ENCODE assay signal across 8 cellular contexts in the genomic region with DNA sequence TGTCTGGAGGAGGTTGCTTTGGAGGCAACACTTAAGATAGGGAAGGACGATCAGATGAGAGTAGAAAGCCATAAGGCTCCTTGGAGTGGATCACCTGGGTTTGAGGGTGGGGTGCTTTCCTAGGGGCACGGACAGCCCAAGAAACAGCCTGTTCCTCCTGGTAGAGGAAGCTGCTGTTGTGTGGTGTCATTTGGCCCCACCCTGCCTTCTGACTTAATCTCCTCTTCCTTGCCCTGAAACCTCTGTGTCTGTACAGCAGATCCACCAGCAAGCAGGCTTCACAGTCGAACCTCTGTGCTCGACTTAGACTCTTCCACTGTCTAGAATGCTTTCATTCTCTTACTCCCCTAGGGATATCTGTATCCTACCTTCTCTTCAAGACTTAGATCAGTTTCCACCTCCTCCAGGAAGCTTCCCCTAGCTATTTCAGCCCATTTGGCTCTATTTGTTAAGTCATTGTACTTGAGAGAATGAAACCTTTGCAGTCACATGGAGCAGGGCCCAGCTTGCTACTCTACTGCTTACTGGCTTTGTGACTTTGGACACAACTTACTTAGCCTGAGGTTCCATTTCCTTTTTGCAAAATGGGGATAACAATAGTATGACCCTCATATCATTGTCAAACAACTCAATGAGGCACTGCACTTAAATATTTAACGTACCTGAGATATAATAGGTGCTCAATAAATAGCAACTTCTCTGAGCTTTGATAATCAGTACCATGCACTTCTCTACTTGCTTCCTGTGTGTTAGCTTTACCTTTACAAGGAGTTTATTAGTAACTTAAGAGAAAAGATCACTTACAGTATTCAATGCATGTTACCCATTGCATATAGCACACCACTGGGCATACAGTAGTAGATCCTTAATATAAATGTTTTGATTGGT. TPM values are rescaled to one million over a fixed set of nuclear protein-coding genes. Genes with fewer than 3 reads are reported as not detected.
DNase-seq lines count a peak whose midpoint lies in the region; ATAC-seq, FAIRE-seq and TF ChIP-seq lines count a peak whose summit lies in the region.

No MANE protein-coding gene starts in this region.

- H3K4me1 ChIP-seq in OCI-LY7 (ENCODE audit: insufficient read depth, low read length, poor library complexity, severe bottlenecking) (peaks cover 48% of the 10 kb centered on the region), GM12878 (ENCODE audit: control insufficient read depth, insufficient read depth, low read length) (peaks cover 22% of the 10 kb centered on the region), prostate gland (replicated peaks) (peaks cover 3% of the 10 kb centered on the region), A673 (ENCODE audit: insufficient read depth, low read length, poor library complexity, severe bottlenecking) (peaks cover 11% of the 10 kb centered on the region)

- FAIRE-seq in GM12878 (lab: Jason Lieb, UNC), result no peak

- H3K27ac ChIP-seq in OCI-LY7 (ENCODE audit: low read depth, low read length, poor library complexity, severe bottlenecking) (peak overlapping the region; percentile 39), GM12878 (ENCODE audit: control insufficient read depth, insufficient read depth) (no peak overlapping the region), prostate gland (peak overlapping the region in 1 of 2 donors; percentile 91), A673 (ENCODE audit: low read depth, low read length, poor library complexity, severe bottlenecking) (no peak overlapping the region)

- H3K79me2 ChIP-seq in OCI-LY7 (ENCODE audit: insufficient read depth, low read depth, low read length) (no peaks in the 10 kb centered on the region; the same call in 1 of the 2 replicates), GM12878 (ENCODE audit: control insufficient read depth, insufficient read depth, low read length) (no peaks in the 10 kb centered on the region; the same call in 1 of the 2 replicates)

- TF ChIP-seq CTCF in GM12864 (IDR thresholded peaks at IDR 0.05; ENCODE audit: low read depth, low read length, missing control alignments) (no peak), OCI-LY7 (conservative IDR thresholded peaks at IDR 0.05; ENCODE audit: low read length) (no peak), GM12878 (IDR thresholded peaks at IDR 0.05 in 2 of 3, conservative IDR thresholded peaks at IDR 0.05 in 1 of 3; ENCODE audit: control insufficient read depth in 2 of 3, extremely low read depth in 1 of 3, insufficient read depth in 1 of 3, low read depth in 3 of 3, low read length in 3 of 3) (no peak), prostate gland (IDR thresholded peaks at IDR 0.05) (no peak), A673 (conservative IDR thresholded peaks at IDR 0.05; ENCODE audit: low read depth, low read length) (no peak)

- RAD21 ChIA-PET in GM12878 (lab: Charles Lee; ENCODE audit: unreplicated experiment), result interaction anchor here (1.0 to 1.7 kb wide), 2 partner anchors 134 to 328 kb away, joined by 4 to 6 read pairs; no protein-coding TSS in a partner anchor

- H4K20me1 ChIP-seq in OCI-LY7 (ENCODE audit: insufficient read depth, low read length), result no peaks in the 10 kb centered on the region
- H4K20me1 ChIP-seq in GM12878 (ENCODE audit: control insufficient read depth, insufficient read depth), result no peaks in the 10 kb centered on the region

- H3K9me2 ChIP-seq in OCI-LY7 (ENCODE audit: insufficient read depth, low read length), result no peaks in the 10 kb centered on the region

- peak overlapping the region; percentile 86 to 98 (median 97) for H3K27ac Mint-ChIP-seq in naive thymus-derived CD8-positive, alpha-beta T cell

- SMC1A ChIA-PET in GM12878 (lab: Charles Lee; ENCODE audit: uncharacterized antibody, unreplicated experiment), result interaction anchor here (0.6 to 8.8 kb wide), 5 partner anchors 10 to 75 kb away, joined by 3 to 67 read pairs (median 4); no protein-coding TSS in a partner anchor

- no peak for DNase-seq in GM12864 (ENCODE audit: low read depth)
- DNase-seq in OCI-LY7 (ENCODE audit: low spot score), result peak; percentile 74
- no peak for DNase-seq in GM12878 (ENCODE audit: low read depth, low spot score)
- peak in 9 of 10 donors; percentile 22 to 71 (median 43) for DNase-seq in naive thymus-derived CD8-positive, alpha-beta T cell
- DNase-seq in prostate gland (ENCODE audit: low spot score), result no peak
- DNase-seq in A673 (ENCODE audit: low spot score), result no peak

- BruUV-seq in OCI-LY7 (replicated peaks; lab: Mats Ljungman, UMichigan) (no TSS peak), GM12878 (replicated peaks; lab: Mats Ljungman, UMichigan) (no TSS peak), A673 (replicated peaks; lab: Mats Ljungman, UMichigan) (no TSS peak)

- H2AFZ ChIP-seq in OCI-LY7 (ENCODE audit: low read length) (peak overlapping the region; percentile 90; the same call in 1 of the 2 replicates), GM12878 (ENCODE audit: control insufficient read depth, low read depth, low read length) (no peak overlapping the region; the same call in 1 of the 2 replicates)

- no peak for TF ChIP-seq POLR2A in GM12878 (IDR thresholded peaks at IDR 0.05; ENCODE audit: low read depth, low read length)
- no peak for TF ChIP-seq POLR2A in prostate gland (IDR thresholded peaks at IDR 0.05)

- peak overlapping the region; percentile 89 for H3K4me2 ChIP-seq in OCI-LY7 (ENCODE audit: low read length)
- H3K4me2 ChIP-seq in GM12878 (ENCODE audit: control insufficient read depth, insufficient read depth), result peak overlapping the region; percentile 97; the same call in 1 of the 2 replicates

- CTCF ChIA-PET in OCI-LY7 (lab: Charles Lee; ENCODE audit: unreplicated experiment), result interaction anchor here (1.2 kb wide), 1 partner anchor 9 kb away, joined by 4 read pairs; no protein-coding TSS in a partner anchor
- CTCF ChIA-PET in GM12878 (lab: Yijun Ruan, JAX), result interaction anchor here (0.7 to 11.0 kb wide), 4 partner anchors 9 to 328 kb away, joined by 3 to 62 read pairs (median 4); no protein-coding TSS in a partner anchor
- CTCF ChIA-PET in A673 (lab: Charles Lee), result no interaction called here

- peaks cover 0 to 10% (median 7%) of the 10 kb centered on the region in 5 donors for H3K27me3 Mint-ChIP-seq in naive thymus-derived CD8-positive, alpha-beta T cell

- in situ Hi-C loops in GM12878 (cut with MboI), result no loop called here

- no peak for TF ChIP-seq RAD21 in GM12878 (IDR thresholded peaks at IDR 0.05; ENCODE audit: insufficient read depth, low read depth, low read length)

- no peaks in the 10 kb centered on the region for H3K9me3 ChIP-seq in OCI-LY7 (ENCODE audit: low read length)
- H3K9me3 ChIP-seq in GM12878 (replicated peaks; ENCODE audit: control insufficient read depth, insufficient read depth, low read length), result no peaks in the 10 kb centered on the region
- no peaks in the 10 kb centered on the region for H3K9me3 ChIP-seq in prostate gland
- H3K9me3 ChIP-seq in A673 (ENCODE audit: low read depth, low read length, poor library complexity, severe bottlenecking), result no peaks in the 10 kb centered on the region

- H3K27me3 ChIP-seq in GM12878 (replicated peaks in 1 of 2; ENCODE audit: control insufficient read depth in 2 of 2, insufficient read depth in 2 of 2, low read length in 1 of 2), result peaks cover 0 to 4% of the 10 kb centered on the region in 2 experiments; a peak in 2 of 4 replicates
- no peaks in the 10 kb centered on the region for H3K27me3 ChIP-seq in prostate gland (replicated peaks; ENCODE audit: insufficient read depth)
- H3K27me3 ChIP-seq in A673 (replicated peaks; ENCODE audit: insufficient read depth, low read depth, low read length, poor library complexity), result no peaks in the 10 kb centered on the region

- TF ChIP-seq EP300 in GM12878 (IDR thresholded peaks at IDR 0.05; ENCODE audit: borderline replicate concordance in 1 of 2, control insufficient read depth in 1 of 2, low read depth in 2 of 2, low read length in 2 of 2), result no peak

- no peak overlapping the region for H3K9ac ChIP-seq in GM12878 (ENCODE audit: control insufficient read depth, insufficient read depth, low read length)

- H3K36me3 Mint-ChIP-seq in naive thymus-derived CD8-positive, alpha-beta T cell, result no peaks in the 10 kb centered on the region

- H3K36me3 ChIP-seq in OCI-LY7 (ENCODE audit: insufficient read depth, low read length), result no peaks in the 10 kb centered on the region
- H3K36me3 ChIP-seq in GM12878 (ENCODE audit: control insufficient read depth in 2 of 2, insufficient read depth in 2 of 2, low read length in 1 of 2), result no peaks in the 10 kb centered on the region
- H3K36me3 ChIP-seq in prostate gland, result no peaks in the 10 kb centered on the region
- no peaks in the 10 kb centered on the region for H3K36me3 ChIP-seq in A673 (ENCODE audit: insufficient read depth, low read length, poor library complexity, severe bottlenecking)

- intact Hi-C loops in OCI-LY7 (cut with micrococcal nuclease; ENCODE audit: unreplicated experiment) (loop anchor here (5.0 to 10.0 kb wide), 2 partner anchors 355 to 712 kb away; partner anchors contain the start of gene SMC3), GM12878 (cut with micrococcal nuclease; ENCODE audit: unreplicated experiment) (loop anchor here (5.0 kb wide), 1 partner anchor 75 kb away; no protein-coding TSS in a partner anchor), prostate gland (cut with DNase I) (loop anchor here (10.0 kb wide), 1 partner anchor 352 kb away; the partner anchor contains the start of gene SMC3), A673 (cut with micrococcal nuclease; ENCODE audit: unreplicated experiment) (no loop called here)

- peaks cover 0 to 2% (median 0%) of the 10 kb centered on the region in 9 donors for H3K9me3 Mint-ChIP-seq in naive thymus-derived CD8-positive, alpha-beta T cell

- H3K4me3 Mint-ChIP-seq in naive thymus-derived CD8-positive, alpha-beta T cell, result peak overlapping the region; percentile 85 to 98 (median 94)

- peak overlapping the region; percentile 69 for H3K4me3 ChIP-seq in GM12864 (ENCODE audit: low read depth, low read length)
- H3K4me3 ChIP-seq in OCI-LY7 (ENCODE audit: low read depth, low read length, poor library complexity, severe bottlenecking), result peak overlapping the region; percentile 79
- no peak overlapping the region for H3K4me3 ChIP-seq in GM12878
- no peak overlapping the region for H3K4me3 ChIP-seq in prostate gland
- no peak overlapping the region for H3K4me3 ChIP-seq in A673 (ENCODE audit: low read depth, low read length, poor library complexity, severe bottlenecking)

- H3K4me1 Mint-ChIP-seq in naive thymus-derived CD8-positive, alpha-beta T cell, result peaks cover 28 to 59% (median 40%) of the 10 kb centered on the region in 4 donors

- ATAC-seq in GM12878, result no peak
- peak; percentile 15 to 43 for ATAC-seq in naive thymus-derived CD8-positive, alpha-beta T cell
- ATAC-seq in HG02973 (IDR thresholded peaks at IDR 0.05; ENCODE audit: unreplicated experiment), result no peak
- ATAC-seq in GM19467 (IDR thresholded peaks at IDR 0.05; ENCODE audit: unreplicated experiment), result no peak

- 33% methylated on average over 5 of the region's 5 CpGs for WGBS in GM12878 (ENCODE audit: insufficient coverage, insufficient replicate concordance, low lambda C conversion rate, missing lambda C conversion rate)
- WGBS in prostate gland, result 83% methylated on average over 5 of the region's 5 CpGs

- POLR2A ChIA-PET in OCI-LY7 (lab: Charles Lee), result interaction anchor here (0.6 to 3.5 kb wide), 9 partner anchors 10 to 289 kb away, joined by 3 to 21 read pairs (median 4); partner anchors contain the start of gene SMNDC1
- POLR2A ChIA-PET in GM12878 (lab: Charles Lee), result interaction anchor here (1.0 kb wide), 1 partner anchor 11 kb away, joined by 3 read pairs; no protein-coding TSS in a partner anchor
- POLR2A ChIA-PET in naive thymus-derived CD8-positive, alpha-beta T cell (lab: Charles Lee), result interaction anchor here (0.6 to 7.9 kb wide), 7 partner anchors 11 to 205 kb away, joined by 3 to 153 read pairs (median 3); no protein-coding TSS in a partner anchor
- POLR2A ChIA-PET in A673 (lab: Charles Lee; ENCODE audit: low non-redundant PET), result no interaction called here

RNA-seq across cellular contexts. Expression of gene MXI1, which starts 5.0 kb away (rescaled TPM):
- total RNA-seq in OCI-LY7 (2014; rRNA removed; shearing (Covaris generic)), result 8.4 and 11.7 TPM in 2 replicates
- total RNA-seq in OCI-LY7 (2022) (18.1 and 22.3 TPM in 2 replicates), GM12878 (2014; rRNA removed) (0.23 and 0.49 TPM in 2 replicates), GM12878 (2014; rRNA removed; fragmentation: Illumina TruSeq; extraction: Trizol) (0.37 and 0.58 TPM in 2 replicates), GM12878 (2021) (0.35 and 0.74 TPM in 2 replicates), prostate gland (10 to 100 TPM; 36.3 to 83.3 TPM), A673 (2021) (17.3 and 21.1 TPM in 2 replicates)
- 10.3 and 11.5 TPM in 2 replicates for total RNA-seq in GM12878 (2013; cell fraction: nucleolus; rRNA removed)
- polyA plus RNA-seq in GM12878 (2011; ENCODE audit: low read depth), result 4.1 TPM
- polyA plus RNA-seq in GM12878 (2011; rRNA removed) (8.0 and 12.1 TPM in 2 replicates), GM12878 (2014; fragmentation: Illumina TruSeq; extraction: Trizol) (0.46 and 1.1 TPM in 2 replicates), GM12878 (2014; fragmentation: Nextera tagmentation; extraction: Ambion mirVana) (under 1 TPM; 0.26 to 0.37 TPM), GM12878 (2014; rRNA removed) (0.24 and 0.63 TPM in 2 replicates), GM12878 (2016; fragmentation: Nextera tagmentation; extraction: Ambion mirVana) (under 1 TPM; 0.34 to 0.50 TPM)
- polyA plus RNA-seq in GM12878 (2011; cell fraction: cytosol; rRNA removed), result 2.8 and 4.0 TPM in 2 replicates
- 1.7 and 3.4 TPM in 2 replicates for polyA plus RNA-seq in GM12878 (2011; cell fraction: nucleus; rRNA removed)
- 6.0 and 14.3 TPM in 2 replicates for polyA plus RNA-seq in GM12878 (2012)
- 3.9 and 4.8 TPM in 2 replicates for polyA minus RNA-seq in GM12878 (2011; rRNA and poly(A)+ RNA removed)
- polyA minus RNA-seq in GM12878 (2011; cell fraction: cytosol; rRNA and poly(A)+ RNA removed), result 2.3 and 3.5 TPM in 2 replicates
- 2.5 and 2.8 TPM in 2 replicates for polyA minus RNA-seq in GM12878 (2011; cell fraction: nucleus; rRNA and poly(A)+ RNA removed)
- total RNA-seq in naive thymus-derived CD8-positive, alpha-beta T cell, result 10 to 100 TPM; 36.9 to 37.7 TPM
- 10 to 100 TPM; 18.1 to 20.9 (median 20.1) TPM for polyA plus RNA-seq in naive thymus-derived CD8-positive, alpha-beta T cell

Comparison
In these comparisons a context has a peak if more than half of its experiments do, and no peak if none do; other contexts are left out.
1. DNase-seq: peak in OCI-LY7 (single experiment) and naive thymus-derived CD8-positive, alpha-beta T cell (9 of 10); none in GM12864 (single experiment), GM12878 (single experiment), prostate gland (single experiment) and A673 (single experiment).
2. H3K4me3 ChIP-seq: peak in GM12864 (single experiment) and OCI-LY7 (single experiment); none in GM12878 (single experiment), prostate gland (0 of 2) and A673 (single experiment).
3. ATAC-seq: peak in naive thymus-derived CD8-positive, alpha-beta T cell (2 of 2); none in GM12878 (single experiment), HG02973 (single experiment) and GM19467 (single experiment).